21 cellular contexts compared by ENCODE assay signal in the genomic region with DNA sequence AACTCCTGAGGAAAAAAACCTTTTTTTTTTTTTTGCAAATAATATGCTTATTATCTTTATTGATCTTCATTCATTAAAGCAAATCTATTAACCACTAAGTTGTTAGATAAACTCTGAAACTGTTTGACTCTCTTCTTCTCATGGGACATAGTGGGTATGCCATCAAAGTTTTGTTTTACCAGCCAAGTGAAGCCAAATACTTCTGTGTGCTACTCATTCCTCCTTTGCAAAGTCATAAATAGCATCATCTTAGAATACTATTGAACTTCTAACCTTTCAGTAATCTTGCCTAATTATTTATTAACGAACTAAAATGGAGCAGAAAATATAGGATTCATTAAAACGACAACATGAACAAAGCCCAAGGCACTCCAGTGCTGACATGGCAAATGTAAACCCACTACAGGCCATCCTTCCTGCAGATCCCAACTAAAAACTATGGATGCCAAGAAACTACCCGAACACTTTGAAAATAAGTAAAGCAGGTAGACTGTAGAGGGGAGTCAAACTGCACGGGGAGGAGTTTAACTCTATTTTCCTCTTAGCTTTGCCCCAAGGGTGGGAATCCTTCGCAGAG.
"Had no signal": no experiment of that assay in that cellular context is flagged by ENCODE, and none has a peak within 500 bp of the region (broad histone marks: within the 10 kb centered on the region; RNA-seq: fewer than 3 reads in every experiment).

No MANE protein-coding gene starts in this region.

- DNase-seq: activated B cell treated with CpG ODN at 0.5 μM for 24 hours; activated CD4-positive, alpha-beta T cell treated with anti-CD3 and anti-CD28 coated beads, Interleukin-2, amount 50 U/mL, for 1 hour; activated CD8-positive, alpha-beta memory T cell treated with anti-CD3 and anti-CD28 coated beads, Interleukin-2, amount 10 ng/mL, durations not matched to agents 7 days and 5 days; activated CD8-positive, alpha-beta T cell treated with anti-CD3 and anti-CD28 coated beads for 36 hours; activated T-cell treated with anti-CD3 and anti-CD28 coated beads, Interleukin-2, amount 50 U/mL, for 48 hours; anterior cingulate cortex; body of pancreas; dermis blood vessel endothelial cell; effector CD4-positive, alpha-beta T cell; left cardiac atrium; mammary epithelial cell; naive thymus-derived CD8-positive, alpha-beta T cell; nucleus accumbens; right cardiac atrium; spleen; stimulated activated naive CD4-positive, alpha-beta T cell treated with Interleukin-2 at 50 U/mL for 16 hours had no signal

- H3K9me3 ChIP-seq: body of pancreas, esophagus muscularis mucosa, spleen, tibial nerve had no signal

- H3K4me3 ChIP-seq: body of pancreas, esophagus muscularis mucosa, spleen, tibial nerve had no signal

- FAIRE-seq: frontal cortex, islet of Langerhans had no signal

- H3K4me1 ChIP-seq: body of pancreas, parathyroid adenoma, spleen, tibial nerve had no signal

- H3K27ac ChIP-seq: body of pancreas, esophagus muscularis mucosa, parathyroid adenoma, spleen, tibial nerve had no signal

- H3K27me3 ChIP-seq: body of pancreas, esophagus muscularis mucosa, spleen, tibial nerve had no signal
